In genomic region chr1:61263905-61264824, GRCh38 we compare ENCODE assay signal across 7 cellular contexts.
"Had no signal": no experiment of that assay in that cellular context is flagged by ENCODE, and none has a peak within 500 bp of the region (broad histone marks: within the 10 kb centered on the region; RNA-seq: fewer than 3 reads in every experiment).

No MANE protein-coding gene starts in this region.

- FAIRE-seq: H1, H54, HTR-8/SVneo had no signal

- H3K4me2 ChIP-seq: GM23338 had no signal

- DNase-seq: H9, HCEC 1CT, HFFc6 had no signal

- H3K4me3 ChIP-seq: GM23338 had no signal

- H2AFZ ChIP-seq: GM23338 had no signal

- ATAC-seq: GM23338 had no signal
